Comparison of ENCODE assay signal across 1 cellular context in genomic region chr17:39754161-39754957, GRCh38.
TF ChIP-seq lines count a peak whose summit lies in the region.

No MANE protein-coding gene starts in this region.

TF ChIP-seq in K562, 482 proteins besides CTCF, POLR2A, EP300 and RAD21 (continues in another document):
- TF ChIP-seq XRCC3 (IDR thresholded peaks at IDR 0.05) (no peak), ZEB2 (IDR thresholded peaks at IDR 0.05) (no peak), FUS (optimal IDR thresholded peaks at IDR 0.05; ENCODE audit: low read depth, low read length) (no peak), ZNF655 (CRISPR knock-in tag; IDR thresholded peaks at IDR 0.05) (no peak), PTTG1 (tag; IDR thresholded peaks at IDR 0.05; ENCODE audit: low read depth) (no peak), HINFP (tag; conservative IDR thresholded peaks at IDR 0.05; ENCODE audit: low read depth) (no peak), ZNF12 (CRISPR knock-in tag; IDR thresholded peaks at IDR 0.05) (no peak), ZNF695 (CRISPR knock-in tag; IDR thresholded peaks at IDR 0.05) (no peak), SETDB1 (IDR thresholded peaks at IDR 0.05; ENCODE audit: low read length) (no peak), ZBTB11 (CRISPR knock-in tag; IDR thresholded peaks at IDR 0.05) (peak in 1 of 3 experiments; percentile 87; a peak in 2 of 6 replicates), ARID1B (IDR thresholded peaks at IDR 0.05) (no peak), MXI1 (IDR thresholded peaks at IDR 0.05; ENCODE audit: low read depth, low read length) (no peak), ZNF408 (CRISPR knock-in tag; IDR thresholded peaks at IDR 0.05; ENCODE audit: low read depth) (no peak), CLOCK (CRISPR knock-in tag; IDR thresholded peaks at IDR 0.05; ENCODE audit: borderline replicate concordance) (no peak), FOXM1 (IDR thresholded peaks at IDR 0.05; ENCODE audit: low read depth) (no peak), FOXM1 (CRISPR knock-in tag; IDR thresholded peaks at IDR 0.05; ENCODE audit: low read depth) (no peak), KHSRP (IDR thresholded peaks at IDR 0.05) (no peak), E2F3 (CRISPR knock-in tag; IDR thresholded peaks at IDR 0.05) (peak; percentile 79; the same call in 1 of the 2 replicates), USF1 (CRISPR knock-in tag; IDR thresholded peaks at IDR 0.05) (no peak), ARID4B (CRISPR knock-in tag; IDR thresholded peaks at IDR 0.05) (peak; percentile 77; the same call in 1 of the 2 replicates), PCBP2 (IDR thresholded peaks at IDR 0.05; ENCODE audit: low read depth, low read length, poor library complexity, severe bottlenecking) (peak; percentile 20), TCF7L2 (IDR thresholded peaks at IDR 0.05; ENCODE audit: low read depth, low read length) (no peak), ILK (tag; IDR thresholded peaks at IDR 0.05; ENCODE audit: borderline replicate concordance, low read depth) (no peak), RFX7 (CRISPR knock-in tag; IDR thresholded peaks at IDR 0.05) (no peak), ZNF274 (IDR thresholded peaks at IDR 0.05; ENCODE audit: borderline replicate concordance, low read depth, low read length) (no peak), ZFPM2 (CRISPR knock-in tag; IDR thresholded peaks at IDR 0.05) (no peak), CEBPB (tag; IDR thresholded peaks at IDR 0.05) (no peak), ZNF140 (CRISPR knock-in tag; IDR thresholded peaks at IDR 0.05) (no peak), NFATC3 (IDR thresholded peaks at IDR 0.05) (no peak)
- TF ChIP-seq, protein P1, sequence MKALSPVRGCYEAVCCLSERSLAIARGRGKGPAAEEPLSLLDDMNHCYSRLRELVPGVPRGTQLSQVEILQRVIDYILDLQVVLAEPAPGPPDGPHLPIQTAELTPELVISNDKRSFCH (CRISPR knock-in tag; IDR thresholded peaks at IDR 0.05), result no peak
- TF ChIP-seq, protein P1 (tag; IDR thresholded peaks at IDR 0.05), result no peak; the same call in 1 of the 2 replicates
- TF ChIP-seq, protein P2, sequence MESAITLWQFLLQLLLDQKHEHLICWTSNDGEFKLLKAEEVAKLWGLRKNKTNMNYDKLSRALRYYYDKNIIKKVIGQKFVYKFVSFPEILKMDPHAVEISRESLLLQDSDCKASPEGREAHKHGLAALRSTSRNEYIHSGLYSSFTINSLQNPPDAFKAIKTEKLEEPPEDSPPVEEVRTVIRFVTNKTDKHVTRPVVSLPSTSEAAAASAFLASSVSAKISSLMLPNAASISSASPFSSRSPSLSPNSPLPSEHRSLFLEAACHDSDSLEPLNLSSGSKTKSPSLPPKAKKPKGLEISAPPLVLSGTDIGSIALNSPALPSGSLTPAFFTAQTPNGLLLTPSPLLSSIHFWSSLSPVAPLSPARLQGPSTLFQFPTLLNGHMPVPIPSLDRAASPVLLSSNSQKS (CRISPR knock-in tag; IDR thresholded peaks at IDR 0.05), result no peak
- TF ChIP-seq, protein P3, sequence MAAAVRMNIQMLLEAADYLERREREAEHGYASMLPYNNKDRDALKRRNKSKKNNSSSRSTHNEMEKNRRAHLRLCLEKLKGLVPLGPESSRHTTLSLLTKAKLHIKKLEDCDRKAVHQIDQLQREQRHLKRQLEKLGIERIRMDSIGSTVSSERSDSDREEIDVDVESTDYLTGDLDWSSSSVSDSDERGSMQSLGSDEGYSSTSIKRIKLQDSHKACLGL (CRISPR knock-in tag; IDR thresholded peaks at IDR 0.05; ENCODE audit: borderline replicate concordance, poor library complexity, severe bottlenecking), result no peak
- TF ChIP-seq, protein P4, sequence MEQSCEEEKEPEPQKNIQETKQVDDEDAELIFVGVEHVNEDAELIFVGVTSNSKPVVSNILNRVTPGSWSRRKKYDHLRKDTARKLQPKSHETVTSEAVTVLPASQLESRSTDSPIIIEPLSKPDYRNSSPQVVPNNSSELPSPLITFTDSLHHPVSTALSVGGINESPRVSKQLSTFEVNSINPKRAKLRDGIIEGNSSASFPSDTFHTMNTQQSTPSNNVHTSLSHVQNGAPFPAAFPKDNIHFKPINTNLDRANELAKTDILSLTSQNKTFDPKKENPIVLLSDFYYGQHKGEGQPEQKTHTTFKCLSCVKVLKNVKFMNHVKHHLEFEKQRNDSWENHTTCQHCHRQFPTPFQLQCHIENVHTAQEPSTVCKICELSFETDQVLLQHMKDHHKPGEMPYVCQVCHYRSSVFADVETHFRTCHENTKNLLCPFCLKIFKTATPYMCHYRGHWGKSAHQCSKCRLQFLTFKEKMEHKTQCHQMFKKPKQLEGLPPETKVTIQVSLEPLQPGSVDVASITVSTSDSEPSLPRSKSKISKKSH (CRISPR knock-in tag; IDR thresholded peaks at IDR 0.05), result no peak
- TF ChIP-seq, protein P5, sequence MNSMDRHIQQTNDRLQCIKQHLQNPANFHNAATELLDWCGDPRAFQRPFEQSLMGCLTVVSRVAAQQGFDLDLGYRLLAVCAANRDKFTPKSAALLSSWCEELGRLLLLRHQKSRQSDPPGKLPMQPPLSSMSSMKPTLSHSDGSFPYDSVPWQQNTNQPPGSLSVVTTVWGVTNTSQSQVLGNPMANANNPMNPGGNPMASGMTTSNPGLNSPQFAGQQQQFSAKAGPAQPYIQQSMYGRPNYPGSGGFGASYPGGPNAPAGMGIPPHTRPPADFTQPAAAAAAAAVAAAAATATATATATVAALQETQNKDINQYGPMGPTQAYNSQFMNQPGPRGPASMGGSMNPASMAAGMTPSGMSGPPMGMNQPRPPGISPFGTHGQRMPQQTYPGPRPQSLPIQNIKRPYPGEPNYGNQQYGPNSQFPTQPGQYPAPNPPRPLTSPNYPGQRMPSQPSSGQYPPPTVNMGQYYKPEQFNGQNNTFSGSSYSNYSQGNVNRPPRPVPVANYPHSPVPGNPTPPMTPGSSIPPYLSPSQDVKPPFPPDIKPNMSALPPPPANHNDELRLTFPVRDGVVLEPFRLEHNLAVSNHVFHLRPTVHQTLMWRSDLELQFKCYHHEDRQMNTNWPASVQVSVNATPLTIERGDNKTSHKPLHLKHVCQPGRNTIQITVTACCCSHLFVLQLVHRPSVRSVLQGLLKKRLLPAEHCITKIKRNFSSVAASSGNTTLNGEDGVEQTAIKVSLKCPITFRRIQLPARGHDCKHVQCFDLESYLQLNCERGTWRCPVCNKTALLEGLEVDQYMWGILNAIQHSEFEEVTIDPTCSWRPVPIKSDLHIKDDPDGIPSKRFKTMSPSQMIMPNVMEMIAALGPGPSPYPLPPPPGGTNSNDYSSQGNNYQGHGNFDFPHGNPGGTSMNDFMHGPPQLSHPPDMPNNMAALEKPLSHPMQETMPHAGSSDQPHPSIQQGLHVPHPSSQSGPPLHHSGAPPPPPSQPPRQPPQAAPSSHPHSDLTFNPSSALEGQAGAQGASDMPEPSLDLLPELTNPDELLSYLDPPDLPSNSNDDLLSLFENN (IDR thresholded peaks at IDR 0.05; ENCODE audit: low read depth in 2 of 2, low read length in 2 of 2), result no peak
- TF ChIP-seq, protein P6, sequence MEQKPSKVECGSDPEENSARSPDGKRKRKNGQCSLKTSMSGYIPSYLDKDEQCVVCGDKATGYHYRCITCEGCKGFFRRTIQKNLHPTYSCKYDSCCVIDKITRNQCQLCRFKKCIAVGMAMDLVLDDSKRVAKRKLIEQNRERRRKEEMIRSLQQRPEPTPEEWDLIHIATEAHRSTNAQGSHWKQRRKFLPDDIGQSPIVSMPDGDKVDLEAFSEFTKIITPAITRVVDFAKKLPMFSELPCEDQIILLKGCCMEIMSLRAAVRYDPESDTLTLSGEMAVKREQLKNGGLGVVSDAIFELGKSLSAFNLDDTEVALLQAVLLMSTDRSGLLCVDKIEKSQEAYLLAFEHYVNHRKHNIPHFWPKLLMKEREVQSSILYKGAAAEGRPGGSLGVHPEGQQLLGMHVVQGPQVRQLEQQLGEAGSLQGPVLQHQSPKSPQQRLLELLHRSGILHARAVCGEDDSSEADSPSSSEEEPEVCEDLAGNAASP (IDR thresholded peaks at IDR 0.05), result no peak
